Comparison of ENCODE assay signal across 1 cellular context in the genomic region with DNA sequence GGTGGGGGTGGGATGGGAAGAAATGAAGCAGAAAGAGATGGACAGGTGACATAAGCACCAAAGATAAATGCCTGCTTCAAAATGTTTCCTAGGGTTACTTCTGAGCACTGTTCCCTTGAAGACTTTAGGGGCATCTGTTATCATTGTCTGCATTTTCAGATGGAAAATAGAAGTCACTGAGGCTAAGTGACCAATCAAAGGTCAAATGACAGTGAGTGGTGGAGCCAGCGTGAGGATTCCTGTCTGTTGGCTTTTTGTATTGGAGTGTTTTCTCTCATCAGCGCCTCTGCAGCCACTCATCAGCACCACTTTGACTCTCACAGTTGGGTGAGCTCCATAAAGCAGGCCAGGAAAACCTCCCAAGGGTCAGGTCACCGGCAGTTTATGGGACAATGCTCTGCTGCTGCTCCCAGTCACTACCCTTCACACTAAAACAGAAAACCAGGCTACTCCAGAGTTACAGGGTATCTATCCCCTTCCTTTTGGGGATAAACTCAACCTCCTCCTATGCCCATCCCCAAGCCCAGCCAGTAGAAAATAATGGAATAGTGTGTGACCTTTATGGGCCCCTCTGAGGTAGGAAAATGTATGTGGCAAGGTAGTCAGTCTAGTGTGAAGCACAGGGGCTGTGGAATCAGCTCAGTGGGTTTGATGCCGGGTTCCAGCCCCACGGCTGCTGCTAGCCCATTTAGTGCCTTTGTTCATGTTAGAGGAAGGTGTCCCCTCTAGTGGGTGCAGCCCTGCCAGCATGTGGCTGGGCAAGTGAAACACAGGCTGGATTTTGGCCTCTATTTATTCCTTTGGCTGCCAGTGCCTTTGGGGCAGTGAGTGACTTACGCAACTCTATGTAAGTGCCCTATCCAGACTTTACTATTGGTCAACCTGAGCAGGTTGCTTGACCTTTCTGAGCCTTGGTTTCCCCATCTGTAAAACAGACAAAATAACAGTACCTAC.
TF ChIP-seq lines count a peak whose summit lies in the region.

No MANE protein-coding gene starts in this region.

TF ChIP-seq in HepG2, 621 proteins besides CTCF, POLR2A, EP300 and RAD21 (continued from another document):
- 0 out of 2 replicates have a peak, but pooled peaks have one; percentile 17 for TF ChIP-seq ZMYM3 (CRISPR knock-in tag; IDR thresholded peaks at IDR 0.05)
- TF ChIP-seq ZNF12 (CRISPR knock-in tag; IDR thresholded peaks at IDR 0.05): no peak
- TF ChIP-seq ZFAT (CRISPR knock-in tag; conservative IDR thresholded peaks at IDR 0.05): no peak
- peak; percentile 50 for TF ChIP-seq CEBPG (CRISPR knock-in tag; IDR thresholded peaks at IDR 0.05)
- TF ChIP-seq, protein P1, sequence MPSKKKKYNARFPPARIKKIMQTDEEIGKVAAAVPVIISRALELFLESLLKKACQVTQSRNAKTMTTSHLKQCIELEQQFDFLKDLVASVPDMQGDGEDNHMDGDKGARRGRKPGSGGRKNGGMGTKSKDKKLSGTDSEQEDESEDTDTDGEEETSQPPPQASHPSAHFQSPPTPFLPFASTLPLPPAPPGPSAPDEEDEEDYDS (CRISPR knock-in tag; IDR thresholded peaks at IDR 0.05): no peak
- no peak for TF ChIP-seq ZNF891 (CRISPR knock-in tag; IDR thresholded peaks at IDR 0.05)
- TF ChIP-seq, protein P2, sequence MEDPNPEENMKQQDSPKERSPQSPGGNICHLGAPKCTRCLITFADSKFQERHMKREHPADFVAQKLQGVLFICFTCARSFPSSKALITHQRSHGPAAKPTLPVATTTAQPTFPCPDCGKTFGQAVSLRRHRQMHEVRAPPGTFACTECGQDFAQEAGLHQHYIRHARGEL (CRISPR knock-in tag; IDR thresholded peaks at IDR 0.05): no peak
- TF ChIP-seq ZBTB21 (CRISPR knock-in tag; IDR thresholded peaks at IDR 0.05): no peak
- no peak for TF ChIP-seq SRSF1 (optimal IDR thresholded peaks at IDR 0.05; ENCODE audit: low read depth, low read length)
